In the genomic region with DNA sequence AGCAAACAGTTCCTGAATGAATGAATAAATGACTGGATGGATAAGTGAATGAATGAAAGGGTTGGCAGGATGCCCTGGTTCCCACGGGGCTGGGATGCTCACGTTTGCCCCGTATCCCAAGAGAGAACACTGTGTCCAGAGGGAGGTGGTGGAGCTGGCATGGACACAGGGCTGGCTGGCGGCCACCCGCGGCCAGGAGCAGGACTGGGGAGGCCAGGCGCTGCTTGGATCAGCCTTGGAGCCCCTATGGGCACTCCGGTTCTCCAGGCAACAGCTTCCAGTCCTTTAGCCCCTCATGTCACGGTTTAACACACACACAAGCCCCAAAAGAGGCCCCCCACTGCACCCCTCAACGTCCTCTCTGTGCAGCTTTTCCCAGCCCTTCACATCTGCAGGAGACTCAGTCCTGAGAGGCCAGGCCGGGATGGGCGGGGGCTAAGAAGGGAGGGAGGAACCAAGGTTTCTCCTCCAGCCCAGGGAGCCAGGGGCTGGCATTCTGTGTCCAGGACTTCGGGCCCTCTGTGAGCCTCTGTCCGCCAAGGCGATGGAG, we compare ENCODE assay signal across 12 cellular contexts.
A peak's percentile ranks its signal among the peaks of the same experiment; 100 is the strongest.
DNase-seq lines count a peak whose midpoint lies in the region; ATAC-seq and TF ChIP-seq lines count a peak whose summit lies in the region.
"Had no signal": no experiment of that assay in that cellular context is flagged by ENCODE, and none has a peak within 500 bp of the region (broad histone marks: within the 10 kb centered on the region; RNA-seq: fewer than 3 reads in every experiment).

No MANE protein-coding gene starts in this region.

- no peaks in the 10 kb centered on the region for H3K9me3 Mint-ChIP-seq in activated T-helper 2 cell treated with anti-CD3 and anti-CD28 coated beads, Interferon-gamma antibody, Interleukin-2, Interleukin-4, amounts not matched to agents 10 μg/mL and 5 μg/mL and 100 μg/mL, durations not matched to agents 14 hours and 24 hours and 36 hours
- H3K9me3 Mint-ChIP-seq in immature natural killer cell = no peaks in the 10 kb centered on the region
- H3K9me3 Mint-ChIP-seq: effector memory CD8-positive, alpha-beta T cell; memory B cell had no signal

- H3K36me3 ChIP-seq in heart left ventricle = no peaks in the 10 kb centered on the region

- peaks cover 12% of the 10 kb centered on the region for H3K27me3 Mint-ChIP-seq in activated T-helper 2 cell treated with anti-CD3 and anti-CD28 coated beads, Interferon-gamma antibody, Interleukin-2, Interleukin-4, amounts not matched to agents 10 μg/mL and 5 μg/mL and 100 μg/mL, durations not matched to agents 14 hours and 24 hours and 36 hours (ENCODE audit: low read depth)
- peaks cover 5 to 12% (median 9%) of the 10 kb centered on the region in 3 donors for H3K27me3 Mint-ChIP-seq in immature natural killer cell (ENCODE audit: low read depth in 3 of 3)

- TF ChIP-seq POLR2A in heart left ventricle (IDR thresholded peaks at IDR 0.05) = peak in 1 of 2 donors; percentile 24

- H3K27ac Mint-ChIP-seq in activated T-helper 2 cell treated with anti-CD3 and anti-CD28 coated beads, Interferon-gamma antibody, Interleukin-2, Interleukin-4, amounts not matched to agents 10 μg/mL and 5 μg/mL and 100 μg/mL, durations not matched to agents 14 hours and 24 hours and 36 hours = no peak overlapping the region
- H3K27ac Mint-ChIP-seq in immature natural killer cell = no peak overlapping the region
- H3K27ac Mint-ChIP-seq: effector memory CD8-positive, alpha-beta T cell; memory B cell had no signal

- peaks cover 0 to 55% (median 23%) of the 10 kb centered on the region in 12 donors for H3K4me1 ChIP-seq in heart left ventricle

- H3K9me3 ChIP-seq in heart left ventricle = no peaks in the 10 kb centered on the region

- no peaks in the 10 kb centered on the region for H3K4me1 Mint-ChIP-seq in activated T-helper 2 cell treated with anti-CD3 and anti-CD28 coated beads, Interferon-gamma antibody, Interleukin-2, Interleukin-4, amounts not matched to agents 10 μg/mL and 5 μg/mL and 100 μg/mL, durations not matched to agents 14 hours and 24 hours and 36 hours (ENCODE audit: low read depth)
- H3K4me1 Mint-ChIP-seq in immature natural killer cell = peaks cover 0 to 2% of the 10 kb centered on the region in 2 donors

- TF ChIP-seq CTCF in heart left ventricle (IDR thresholded peaks at IDR 0.05) (no peak), omental fat pad (IDR thresholded peaks at IDR 0.05) (no peak)

- WGBS in heart left ventricle, 4 donors = 31 to 43% (median 35%) methylated on average over 7 to 15 of the region's 15 CpGs

- no peak overlapping the region for H3K4me3 Mint-ChIP-seq in activated T-helper 2 cell treated with anti-CD3 and anti-CD28 coated beads, Interferon-gamma antibody, Interleukin-2, Interleukin-4, amounts not matched to agents 10 μg/mL and 5 μg/mL and 100 μg/mL, durations not matched to agents 14 hours and 24 hours and 36 hours (ENCODE audit: low read depth)
- H3K4me3 Mint-ChIP-seq in immature natural killer cell = no peak overlapping the region
- H3K4me3 Mint-ChIP-seq: effector memory CD8-positive, alpha-beta T cell; memory B cell had no signal

- peak overlapping the region in 2 of 12 donors; percentile 37 to 45 for H3K4me3 ChIP-seq in heart left ventricle

- H3K27ac ChIP-seq in heart left ventricle = peak overlapping the region in 11 of 12 donors; percentile 52 to 93 (median 89)

- peak; percentile 71 to 85 (median 84) for ATAC-seq in heart left ventricle
- ATAC-seq in omental fat pad (ENCODE audit: low FRiP score) = peak; percentile 48
- ATAC-seq in HG03520 (IDR thresholded peaks at IDR 0.05; ENCODE audit: unreplicated experiment) = no peak
- ATAC-seq: effector memory CD8-positive, alpha-beta T cell had no signal

- peaks cover 0 to 23% (median 0%) of the 10 kb centered on the region in 9 donors for H3K27me3 ChIP-seq in heart left ventricle

- intact Hi-C loops in heart left ventricle (cut with DNase I) = loop anchor here in 5 of 10 donors (1.0 to 5.0 kb wide), 3 partner anchors 90 to 91 kb away; partner anchors contain the start of gene KLF15 (in 4 of the 5)
- intact Hi-C loops in activated T-helper 2 cell treated with anti-CD3 and anti-CD28 coated beads, Interferon-gamma antibody, Interleukin-2, Interleukin-4, amounts not matched to agents 10 μg/mL and 5 μg/mL and 100 μg/mL, durations not matched to agents 14 hours and 24 hours and 36 hours (cut with micrococcal nuclease) = no loop called here

- H3K36me3 Mint-ChIP-seq in activated T-helper 2 cell treated with anti-CD3 and anti-CD28 coated beads, Interferon-gamma antibody, Interleukin-2, Interleukin-4, amounts not matched to agents 10 μg/mL and 5 μg/mL and 100 μg/mL, durations not matched to agents 14 hours and 24 hours and 36 hours (ENCODE audit: low read depth) = no peaks in the 10 kb centered on the region
- no peaks in the 10 kb centered on the region for H3K36me3 Mint-ChIP-seq in immature natural killer cell
- H3K36me3 Mint-ChIP-seq: memory B cell had no signal

- DNase-seq in DMS53 (lab: John Stamatoyannopoulos, UW) = peak; percentile 24
- no peak for DNase-seq in DMS53 treated with DMSO at 0.1 percent for 48 hours (lab: John Stamatoyannopoulos, UW; ENCODE audit: unreplicated experiment)
- DNase-seq in heart left ventricle = peak; percentile 49 to 90 (median 85)
- no peak for DNase-seq in omental fat pad (ENCODE audit: low spot score)
- DNase-seq in activated T-helper 2 cell treated with anti-CD3 and anti-CD28 coated beads, Interferon-gamma antibody, Interleukin-2, Interleukin-4, amounts not matched to agents 10 μg/mL and 5 μg/mL and 100 μg/mL, durations not matched to agents 14 hours and 24 hours and 36 hours (ENCODE audit: low spot score) = no peak
- no peak for DNase-seq in immature natural killer cell
- DNase-seq in activated CD4-positive, CD25-positive, alpha-beta regulatory T cell (lab: John Stamatoyannopoulos, UW) = no peak
- DNase-seq: effector memory CD8-positive, alpha-beta T cell; NCI-H1694; stimulated activated CD4-positive, alpha-beta T cell treated with anti-CD3 and anti-CD28 coated beads, Interleukin-4, amount 100 ng/mL, for 1 hour had no signal

Comparison
In these comparisons a context has a peak if more than half of its experiments do, and no peak if none do; other contexts are left out.
1. DNase-seq: peak in DMS53 (single experiment) and heart left ventricle (5 of 5); none in DMS53 treated with DMSO at 0.1 percent for 48 hours (single experiment), omental fat pad (single experiment), activated T-helper 2 cell treated with anti-CD3 and anti-CD28 coated beads, Interferon-gamma antibody, Interleukin-2, Interleukin-4, amounts not matched to agents 10 μg/mL and 5 μg/mL and 100 μg/mL, durations not matched to agents 14 hours and 24 hours and 36 hours (single experiment), immature natural killer cell (0 of 3) and activated CD4-positive, CD25-positive, alpha-beta regulatory T cell (0 of 4).